ENCODE assay signal across 15 cellular contexts in genomic region chr16:82138478-82139285, GRCh38. TPM values are rescaled to one million over a fixed set of nuclear protein-coding genes. Genes with fewer than 3 reads are reported as not detected.
A peak's percentile ranks its signal among the peaks of the same experiment; 100 is the strongest.
DNase-seq lines count a peak whose midpoint lies in the region; ATAC-seq, FAIRE-seq and TF ChIP-seq lines count a peak whose summit lies in the region.
"Had no signal": no experiment of that assay in that cellular context is flagged by ENCODE, and none has a peak within 500 bp of the region (broad histone marks: within the 10 kb centered on the region; RNA-seq: fewer than 3 reads in every experiment).

No MANE protein-coding gene starts in this region.

- DNase-seq in DMS53 (lab: John Stamatoyannopoulos, UW) (peak; percentile 52), H1 (ENCODE audit: low read depth in 1 of 2, low spot score in 2 of 2) (no peak), natural killer cell (no peak), NCI-H2029 treated with DMSO at 0.1 percent for 48 hours (lab: John Stamatoyannopoulos, UW) (no peak), upper lobe of left lung (no peak)
- DNase-seq: activated CD4-positive, alpha-beta T cell treated with anti-CD3 and anti-CD28 coated beads for 48 hours; DMS79; NCI-H446 treated with DMSO at 0.1 percent for 48 hours; SHP77 treated with DMSO at 0.1 percent for 48 hours; stimulated activated CD4-positive, alpha-beta T cell treated with anti-CD3 and anti-CD28 coated beads, Interleukin-4, amount 100 ng/mL, for 24 hours had no signal

- H3K36me3 ChIP-seq in HUES6 (ENCODE audit: control insufficient read depth, insufficient read depth, low read length) (peaks cover 15% of the 10 kb centered on the region), H1 (ENCODE audit: control insufficient read depth in 2 of 4, insufficient read depth in 4 of 4, low read length in 3 of 4) (peaks cover 0 to 8% (median 4%) of the 10 kb centered on the region in 4 experiments; a peak in 3 of 8 replicates), upper lobe of left lung (no peaks in the 10 kb centered on the region)
- H3K36me3 ChIP-seq: thoracic aorta had no signal

- H3K9ac ChIP-seq in HUES6 (ENCODE audit: low read length) = peak overlapping the region; percentile 31
- peak overlapping the region in 3 of 4 experiments; percentile 14 to 66 (median 51); a peak in 3 of 7 replicates for H3K9ac ChIP-seq in H1 (replicated peaks in 1 of 4; ENCODE audit: extremely low read depth in 1 of 4, low read depth in 3 of 4, low read length in 3 of 4)

- H3K4me3 Mint-ChIP-seq in natural killer cell = peak overlapping the region; percentile 77

- H2AFZ ChIP-seq in H1 (ENCODE audit: low read length) = no peak overlapping the region

- no peak overlapping the region for H4K8ac ChIP-seq in H1 (ENCODE audit: extremely low read depth, insufficient read depth, low read length)

- peaks cover 7 to 11% of the 10 kb centered on the region in 2 donors for H3K4me1 Mint-ChIP-seq in natural killer cell

- no peak overlapping the region for H3K4ac ChIP-seq in H1 (replicated peaks; ENCODE audit: insufficient read length, low read depth, low read length)

- H3K23me2 ChIP-seq in H1 (ENCODE audit: low read depth, low read length) = no peaks in the 10 kb centered on the region

- H3K9me3 Mint-ChIP-seq in natural killer cell = no peaks in the 10 kb centered on the region

- H3K79me2 ChIP-seq in H1 (ENCODE audit: control insufficient read depth in 1 of 2, insufficient read depth in 2 of 2, low read length in 2 of 2) = no peaks in the 10 kb centered on the region

- H4K91ac ChIP-seq in H1 (replicated peaks; ENCODE audit: insufficient read length, low read length) = no peak overlapping the region

- H3K4me2 ChIP-seq in H1 (ENCODE audit: insufficient read depth in 1 of 2, low read depth in 2 of 2, low read length in 2 of 2) = peak overlapping the region; percentile 57 to 59

- H4K5ac ChIP-seq in H1 (ENCODE audit: insufficient read length, low read depth, low read length) = no peak overlapping the region

- H2BK120ac ChIP-seq in H1 (replicated peaks; ENCODE audit: low read depth, low read length) = peak overlapping the region; percentile 2

- FAIRE-seq in H1 (lab: Jason Lieb, UNC) = no peak
- FAIRE-seq: endothelial cell of umbilical vein, islet of Langerhans had no signal

- H2BK5ac ChIP-seq in H1 (ENCODE audit: low read depth, low read length) = 0 out of 2 replicates have a peak overlapping the region, but pooled peaks have one; percentile 29

- 86% methylated on average over 15 of the region's 15 CpGs; no CpG with 5 or more reads in 1 of the 2 experiments for WGBS in H1 (ENCODE audit: extremely low coverage in 1 of 2, insufficient coverage in 1 of 2, insufficient read length in 1 of 2, insufficient replicate concordance in 2 of 2, low coverage in 1 of 2, low lambda C conversion rate in 2 of 2, missing lambda C conversion rate in 1 of 2), 2 experiments
- 86 to 89% methylated on average over 15 of the region's 15 CpGs for WGBS in upper lobe of left lung, 2 donors

- intact Hi-C loops in natural killer cell (cut with micrococcal nuclease) = no loop called here

- H2BK20ac ChIP-seq in H1 (ENCODE audit: low read length) = peak overlapping the region; percentile 51; the same call in 1 of the 2 replicates

- H2BK12ac ChIP-seq in H1 (ENCODE audit: low read depth, low read length) = peak overlapping the region; percentile 83; the same call in 1 of the 2 replicates

- H3K79me1 ChIP-seq in H1 (ENCODE audit: low read depth, low read length) = no peaks in the 10 kb centered on the region

- H3K18ac ChIP-seq in H1 (ENCODE audit: extremely low read depth, low read length) = peak overlapping the region; percentile 78

- H3K4me1 ChIP-seq in HUES6 (ENCODE audit: control insufficient read depth, insufficient read depth, low read length) = peaks cover 8% of the 10 kb centered on the region
- H3K4me1 ChIP-seq in H1 (replicated peaks in 1 of 4; ENCODE audit: control insufficient read depth in 3 of 4, insufficient read depth in 4 of 4, low read length in 3 of 4) = peaks cover 0 to 7% (median 2%) of the 10 kb centered on the region in 4 experiments; a peak in 3 of 7 replicates
- H3K4me1 ChIP-seq in upper lobe of left lung = no peaks in the 10 kb centered on the region

- TF ChIP-seq EP300 in H1 (IDR thresholded peaks at IDR 0.05; ENCODE audit: borderline replicate concordance in 1 of 2, low read depth in 2 of 2, low read length in 2 of 2) = no peak
- no peak for TF ChIP-seq EP300 in upper lobe of left lung (IDR thresholded peaks at IDR 0.05)

- H3K4me3 ChIP-seq in HUES6 (ENCODE audit: low read depth, low read length) = peak overlapping the region; percentile 59
- H3K4me3 ChIP-seq in H1 (ENCODE audit: extremely low read depth in 1 of 4, insufficient read depth in 2 of 4, low read depth in 3 of 4, low read length in 4 of 4) = peak overlapping the region in 2 of 4 experiments; percentile 33 to 41; a peak in 3 of 8 replicates
- no peak overlapping the region for H3K4me3 ChIP-seq in upper lobe of left lung
- H3K4me3 ChIP-seq: thoracic aorta had no signal

- H3K23ac ChIP-seq in H1 (ENCODE audit: insufficient read length) = no peak overlapping the region

- no peak for TF ChIP-seq RAD21 in H1 (IDR thresholded peaks at IDR 0.05 in 1 of 2, conservative IDR thresholded peaks at IDR 0.05 in 1 of 2; ENCODE audit: low read depth in 2 of 2, low read length in 2 of 2)

- H3K9me3 ChIP-seq in HUES6 (ENCODE audit: control insufficient read depth, insufficient read depth, low read depth, low read length) (no peaks in the 10 kb centered on the region), H1 (ENCODE audit: insufficient read depth in 2 of 2, low read depth in 1 of 2, low read length in 1 of 2) (no peaks in the 10 kb centered on the region), upper lobe of left lung (no peaks in the 10 kb centered on the region)
- H3K9me3 ChIP-seq: thoracic aorta had no signal

- TF ChIP-seq POLR2A in H1 (IDR thresholded peaks at IDR 0.05; ENCODE audit: control extremely low read depth in 1 of 2, low read depth in 2 of 2, low read length in 2 of 2) = no peak
- TF ChIP-seq POLR2A in upper lobe of left lung (IDR thresholded peaks at IDR 0.05) = no peak

- H4K20me1 ChIP-seq in H1 (replicated peaks in 1 of 2; ENCODE audit: control insufficient read depth in 1 of 2, insufficient read depth in 2 of 2, low read length in 2 of 2) = no peaks in the 10 kb centered on the region

- H3K27ac ChIP-seq in HUES6 (ENCODE audit: low read depth, low read length) = no peak overlapping the region
- peak overlapping the region; percentile 58; the same call in 1 of the 2 replicates for H3K27ac ChIP-seq in H1 (ENCODE audit: low read depth, low read length)
- no peak overlapping the region for H3K27ac ChIP-seq in upper lobe of left lung
- H3K27ac ChIP-seq: thoracic aorta had no signal

- POLR2A ChIA-PET in H1 (lab: Charles Lee; ENCODE audit: partially characterized antibody) = interaction anchor here (0.7 to 2.1 kb wide), 10 partner anchors 10 to 47 kb away, joined by 3 to 10 read pairs (median 4); partner anchors contain the start of gene MPHOSPH6

- no peak for ATAC-seq in natural killer cell
- no peak for ATAC-seq in HG03135 (IDR thresholded peaks at IDR 0.05; ENCODE audit: unreplicated experiment)
- ATAC-seq in upper lobe of left lung (ENCODE audit: low FRiP score in 2 of 2) = no peak

- TF ChIP-seq CTCF in H1 (IDR thresholded peaks at IDR 0.05; ENCODE audit: control extremely low read depth in 1 of 3, insufficient read depth in 1 of 3, low read depth in 1 of 3, low read length in 3 of 3) (no peak), natural killer cell (IDR thresholded peaks at IDR 0.05) (no peak), upper lobe of left lung (IDR thresholded peaks at IDR 0.05) (no peak)

- CTCF ChIA-PET in H1 (lab: Charles Lee; ENCODE audit: partially characterized antibody) = interaction anchor here (0.5 to 1.6 kb wide), 5 partner anchors 10 to 264 kb away, joined by 3 to 4 read pairs (median 3); no protein-coding TSS in a partner anchor

- peak overlapping the region; percentile 61 for H2BK15ac ChIP-seq in H1 (ENCODE audit: low read length)

- no peaks in the 10 kb centered on the region for H3K27me3 Mint-ChIP-seq in natural killer cell (ENCODE audit: low read depth in 2 of 2)

- no peak overlapping the region for H3K56ac ChIP-seq in H1 (replicated peaks; ENCODE audit: insufficient read length, low read depth, low read length)

- peaks cover 6% of the 10 kb centered on the region for H3K36me3 Mint-ChIP-seq in natural killer cell

- H3K27me3 ChIP-seq in HUES6 (ENCODE audit: control insufficient read depth, insufficient read depth, low read length) = no peaks in the 10 kb centered on the region
- H3K27me3 ChIP-seq in H1 (replicated peaks in 1 of 4; ENCODE audit: control insufficient read depth in 3 of 4, extremely low read depth in 1 of 4, insufficient read depth in 3 of 4, low read length in 3 of 4) = no peaks in the 10 kb centered on the region
- no peaks in the 10 kb centered on the region for H3K27me3 ChIP-seq in upper lobe of left lung

- peak overlapping the region; percentile 7 to 61 for H3K27ac Mint-ChIP-seq in natural killer cell

- peak overlapping the region; percentile 75; the same call in 1 of the 2 replicates for H2AK5ac ChIP-seq in H1 (ENCODE audit: low read depth, low read length)

- H3K14ac ChIP-seq in H1 (ENCODE audit: insufficient read length) = no peak overlapping the region

TF ChIP-seq in H1, 55 proteins besides CTCF, POLR2A, EP300 and RAD21:
- TF ChIP-seq SP2 (IDR thresholded peaks at IDR 0.05; ENCODE audit: low read length) = no peak
- TF ChIP-seq YY1 (IDR thresholded peaks at IDR 0.05; ENCODE audit: low read depth, low read length) = peak; percentile 30; the same call in 1 of the 2 replicates
- no peak for TF ChIP-seq TAF7 (optimal IDR thresholded peaks at IDR 0.05; ENCODE audit: borderline replicate concordance, low read depth, low read length)

RNA-seq across cellular contexts. Expression of gene MPHOSPH6, which starts 31.3 kb away (rescaled TPM):
- total RNA-seq in H1 (2021; fragmentation: NEBNext Ultra II Directional; extraction: Animal tissue kit (Norgen Biotek cat#: 25700)) = 32.9 and 35.2 TPM in 2 replicates
- polyA plus RNA-seq in H1 (2011; rRNA removed) = 8.2 and 19.7 TPM in 2 replicates
- polyA plus RNA-seq in H1 (2011; cell fraction: cytosol; rRNA removed) = 20.6 TPM
- polyA plus RNA-seq in H1 (2011; cell fraction: nucleus; rRNA removed) = 2.9 TPM
- 21.1 to 43.5 TPM (median 23.0 TPM) in 4 replicates for polyA plus RNA-seq in H1 (2012, experiment 1 of 2)
- 8.8 TPM for polyA plus RNA-seq in H1 (2012, experiment 2 of 2)
- polyA plus RNA-seq in H1 (2013, experiment 1 of 2) = 36.3 TPM
- 35.2 TPM for polyA plus RNA-seq in H1 (2013, experiment 2 of 2)
- polyA minus RNA-seq in H1 (2011; rRNA and poly(A)+ RNA removed) = 3.1 and 3.7 TPM in 2 replicates
- polyA minus RNA-seq in H1 (2011; cell fraction: cytosol; rRNA and poly(A)+ RNA removed) = 5.6 TPM
- 12.8 TPM for polyA minus RNA-seq in H1 (2011; cell fraction: nucleus; rRNA and poly(A)+ RNA removed)
- total RNA-seq in natural killer cell (10 to 100 TPM; 14.5 to 25.3 (median 15.5) TPM), upper lobe of left lung (10 to 100 TPM; 17.4 to 55.5 (median 22.6) TPM)
